Comparison of ENCODE assay signal across 22 cellular contexts in the genomic region with DNA sequence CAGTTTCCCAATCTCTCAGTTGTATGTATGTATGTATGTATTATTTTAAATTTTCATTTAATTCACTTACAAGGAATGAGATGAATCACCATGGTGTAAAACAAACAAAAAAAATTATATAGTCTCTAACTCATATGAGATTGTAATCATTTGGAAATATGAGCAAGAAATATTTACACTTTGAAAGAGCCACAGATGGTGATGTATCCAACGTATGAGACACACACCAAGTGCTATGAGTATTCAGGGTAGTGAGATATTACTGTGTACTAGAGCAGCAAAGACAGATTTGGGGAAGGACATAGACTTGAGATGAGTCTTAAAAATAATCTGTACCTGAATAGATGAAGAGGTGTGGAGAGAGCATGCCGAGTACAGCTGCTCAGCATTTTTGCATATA.
DNase-seq lines count a peak whose midpoint lies in the region; ATAC-seq and TF ChIP-seq lines count a peak whose summit lies in the region.
"Had no signal": no experiment of that assay in that cellular context is flagged by ENCODE, and none has a peak within 500 bp of the region (broad histone marks: within the 10 kb centered on the region; RNA-seq: fewer than 3 reads in every experiment).

No MANE protein-coding gene starts in this region.

- CTCF ChIA-PET in PC-3 (lab: Charles Lee) = no interaction called here

- H3K9me3 ChIP-seq in PC-3 (ENCODE audit: low read length) = no peaks in the 10 kb centered on the region
- H3K9me3 ChIP-seq in left ventricle myocardium inferior (replicated peaks) = peaks cover 22% of the 10 kb centered on the region
- H3K9me3 ChIP-seq: BE2C, BLaER1 had no signal

- no peaks in the 10 kb centered on the region for H3F3A ChIP-seq in PC-3 (ENCODE audit: low read length, unreplicated experiment)

- no peaks in the 10 kb centered on the region for H3K79me2 ChIP-seq in PC-3 (ENCODE audit: low read length)

- intact Hi-C loops in PC-3 (cut with micrococcal nuclease) = no loop called here
- intact Hi-C loops in left ventricle myocardium inferior (cut with micrococcal nuclease) = no loop called here

- H3K4me2 ChIP-seq in PC-3 (ENCODE audit: low read length) = no peak overlapping the region
- H3K4me2 ChIP-seq: BLaER1 had no signal

- TF ChIP-seq CTCF in PC-3 (conservative IDR thresholded peaks at IDR 0.05; ENCODE audit: low read depth, low read length) (no peak), epithelial cell of esophagus (IDR thresholded peaks at IDR 0.05; ENCODE audit: insufficient read depth, low read depth, low read length, missing control alignments) (no peak), left ventricle myocardium inferior (IDR thresholded peaks at IDR 0.05; ENCODE audit: borderline replicate concordance) (no peak)

- H3K27ac ChIP-seq in PC-3 (ENCODE audit: low read length) = no peak overlapping the region
- no peak overlapping the region for H3K27ac ChIP-seq in left ventricle myocardium inferior (replicated peaks)
- H3K27ac ChIP-seq: BLaER1 had no signal

- POLR2A ChIA-PET in PC-3 (lab: Charles Lee; ENCODE audit: unreplicated experiment) = no interaction called here

- no peak overlapping the region for H2AFZ ChIP-seq in PC-3 (ENCODE audit: low read length)

- BruUV-seq in PC-3 (replicated peaks; lab: Mats Ljungman, UMichigan) = no TSS peak

- H3K4me1 ChIP-seq in PC-3 (ENCODE audit: insufficient read depth, low read length) (no peaks in the 10 kb centered on the region), left ventricle myocardium inferior (no peaks in the 10 kb centered on the region)
- H3K4me1 ChIP-seq: BLaER1 had no signal

- H3K9ac ChIP-seq in PC-3 (ENCODE audit: low read length) = no peak overlapping the region
- H3K9ac ChIP-seq: BLaER1 had no signal

- no peaks in the 10 kb centered on the region for H4K20me1 ChIP-seq in PC-3 (ENCODE audit: low read length)
- H4K20me1 ChIP-seq: BLaER1 had no signal

- H3K27me3 ChIP-seq in PC-3 (ENCODE audit: low read length) (no peaks in the 10 kb centered on the region), left ventricle myocardium inferior (ENCODE audit: low read depth) (no peaks in the 10 kb centered on the region)
- H3K27me3 ChIP-seq: BE2C, BLaER1 had no signal

- H3K36me3 ChIP-seq in PC-3 (ENCODE audit: low read depth, low read length) (no peaks in the 10 kb centered on the region), left ventricle myocardium inferior (no peaks in the 10 kb centered on the region)
- H3K36me3 ChIP-seq: BE2C, BLaER1 had no signal

- H3K4me3 ChIP-seq in PC-3 (ENCODE audit: low read length) = no peak overlapping the region
- H3K4me3 ChIP-seq in epithelial cell of esophagus (ENCODE audit: low read length) = no peak overlapping the region
- no peak overlapping the region for H3K4me3 ChIP-seq in left ventricle myocardium inferior
- H3K4me3 ChIP-seq: BLaER1 had no signal

- no peaks in the 10 kb centered on the region for H3K9me2 ChIP-seq in PC-3 (replicated peaks; ENCODE audit: low read length)

- peak; percentile 97 for ATAC-seq in PC-3
- ATAC-seq in GM19023 (IDR thresholded peaks at IDR 0.05; ENCODE audit: unreplicated experiment) = no peak

- peak; percentile 35 for DNase-seq in ELR (ENCODE audit: low read depth)
- DNase-seq in PC-3 = peak; percentile 37
- peak; percentile 5 for DNase-seq in epithelial cell of esophagus (ENCODE audit: low read depth)
- no peak for DNase-seq in left ventricle myocardium inferior
- DNase-seq in superior temporal gyrus (ENCODE audit: extremely low spot score) = no peak
- DNase-seq: 8988T; ACHN; BE2C; C1 segment of cervical spinal cord; CD4-positive, alpha-beta memory T cell; CD4-positive, CD25-positive, alpha-beta regulatory T cell; CD8-positive, alpha-beta memory T cell; COR-L47; DMS 273 treated with DMSO at 0.1 percent for 48 hours; DMS153; DMS53; DMS79; DND-41; EL; GF-D8 had no signal

Comparison
In these comparisons a context has a peak if more than half of its experiments do, and no peak if none do; other contexts are left out.
1. DNase-seq: peak in ELR (single experiment), PC-3 (single experiment) and epithelial cell of esophagus (single experiment); none in left ventricle myocardium inferior (single experiment) and superior temporal gyrus (single experiment).